16 cellular contexts compared by ENCODE assay signal in genomic region chr3:56389213-56389830, GRCh38.
A peak's percentile ranks its signal among the peaks of the same experiment; 100 is the strongest.
DNase-seq lines count a peak whose midpoint lies in the region; ATAC-seq, FAIRE-seq and TF ChIP-seq lines count a peak whose summit lies in the region.
"Had no signal": no experiment of that assay in that cellular context is flagged by ENCODE, and none has a peak within 500 bp of the region (broad histone marks: within the 10 kb centered on the region; RNA-seq: fewer than 3 reads in every experiment).

No MANE protein-coding gene starts in this region.

- H3K27me3 ChIP-seq in astrocyte (ENCODE audit: insufficient read depth, low read length) (no peaks in the 10 kb centered on the region), esophagus muscularis mucosa (no peaks in the 10 kb centered on the region)

- H3K36me3 ChIP-seq in astrocyte (ENCODE audit: insufficient read depth, low read length) (no peaks in the 10 kb centered on the region), esophagus muscularis mucosa (no peaks in the 10 kb centered on the region)

- FAIRE-seq in astrocyte (lab: Jason Lieb, UNC), result no peak
- FAIRE-seq: GM12878 had no signal

- H3K4me3 Mint-ChIP-seq in activated T-cell treated with anti-CD3 and anti-CD28 coated beads, Interleukin-2, amount 50 U/mL, for 24 hours, result no peak overlapping the region
- no peak overlapping the region for H3K4me3 Mint-ChIP-seq in astrocyte (ENCODE audit: unreplicated experiment)

- H3K9me3 Mint-ChIP-seq in activated T-cell treated with anti-CD3 and anti-CD28 coated beads, Interleukin-2, amount 50 U/mL, for 24 hours, result no peaks in the 10 kb centered on the region
- H3K9me3 Mint-ChIP-seq in astrocyte (ENCODE audit: unreplicated experiment), result peaks cover 3% of the 10 kb centered on the region

- H3K27ac Mint-ChIP-seq in activated T-cell treated with anti-CD3 and anti-CD28 coated beads, Interleukin-2, amount 50 U/mL, for 24 hours, result peak overlapping the region; percentile 86
- peak overlapping the region; percentile 91 for H3K27ac Mint-ChIP-seq in astrocyte (ENCODE audit: unreplicated experiment)
- H3K27ac Mint-ChIP-seq: CD4-positive, CD25-positive, alpha-beta regulatory T cell had no signal

- peak; percentile 73 for ATAC-seq in stimulated activated naive CD8-positive, alpha-beta T cell treated with anti-CD3 and anti-CD28 coated beads, Interleukin-15, Interleukin-2, amounts not matched to agents 100 U/mL and 50 U/mL, for 24 hours
- ATAC-seq: GM12878, HCT116 had no signal

- no peak overlapping the region for H2AFZ ChIP-seq in astrocyte (ENCODE audit: low read depth, low read length)

- no peak overlapping the region for H3K27ac ChIP-seq in astrocyte (ENCODE audit: low read depth, low read length)
- H3K27ac ChIP-seq in esophagus muscularis mucosa (replicated peaks in 1 of 4), result no peak overlapping the region

- no peak for TF ChIP-seq POLR2A in esophagus muscularis mucosa (IDR thresholded peaks at IDR 0.05; ENCODE audit: low read depth)

- H3K4me1 ChIP-seq in astrocyte (ENCODE audit: insufficient read depth, low read length) (no peaks in the 10 kb centered on the region), esophagus muscularis mucosa (no peaks in the 10 kb centered on the region)

- no peak for TF ChIP-seq EP300 in esophagus muscularis mucosa (IDR thresholded peaks at IDR 0.05)

- intact Hi-C loops in esophagus muscularis mucosa (cut with DNase I), result no loop called here

- H3K9ac ChIP-seq in astrocyte (ENCODE audit: low read length), result no peak overlapping the region

- H4K20me1 ChIP-seq in astrocyte (ENCODE audit: insufficient read depth, low read length), result no peaks in the 10 kb centered on the region

- H3K4me2 ChIP-seq in astrocyte (ENCODE audit: low read length), result no peak overlapping the region

- H3K9me3 ChIP-seq in astrocyte (ENCODE audit: insufficient read depth, low read depth, low read length) (no peaks in the 10 kb centered on the region), esophagus muscularis mucosa (no peaks in the 10 kb centered on the region)

- H3K4me1 Mint-ChIP-seq in activated T-cell treated with anti-CD3 and anti-CD28 coated beads, Interleukin-2, amount 50 U/mL, for 24 hours (ENCODE audit: low read depth), result peaks cover 32% of the 10 kb centered on the region
- peaks cover 9% of the 10 kb centered on the region for H3K4me1 Mint-ChIP-seq in astrocyte (ENCODE audit: low read depth, unreplicated experiment)
- H3K4me1 Mint-ChIP-seq: CD4-positive, CD25-positive, alpha-beta regulatory T cell had no signal

- TF ChIP-seq CTCF in astrocyte (IDR thresholded peaks at IDR 0.05; ENCODE audit: insufficient read depth, low read depth, low read length) (no peak), esophagus muscularis mucosa (IDR thresholded peaks at IDR 0.05) (no peak)

- H3K79me2 ChIP-seq in astrocyte (ENCODE audit: insufficient read depth, low read length), result no peaks in the 10 kb centered on the region

- no peaks in the 10 kb centered on the region for H3K36me3 Mint-ChIP-seq in activated T-cell treated with anti-CD3 and anti-CD28 coated beads, Interleukin-2, amount 50 U/mL, for 24 hours (ENCODE audit: low read depth)
- H3K36me3 Mint-ChIP-seq in astrocyte (ENCODE audit: low read depth, unreplicated experiment), result no peaks in the 10 kb centered on the region
- H3K36me3 Mint-ChIP-seq: CD4-positive, CD25-positive, alpha-beta regulatory T cell had no signal

- H3K27me3 Mint-ChIP-seq in activated T-cell treated with anti-CD3 and anti-CD28 coated beads, Interleukin-2, amount 50 U/mL, for 24 hours, result peaks cover 33% of the 10 kb centered on the region
- no peaks in the 10 kb centered on the region for H3K27me3 Mint-ChIP-seq in astrocyte (ENCODE audit: low read depth, unreplicated experiment)

- no peak overlapping the region for H3K4me3 ChIP-seq in astrocyte (ENCODE audit: insufficient read depth, low read depth, low read length)
- no peak overlapping the region for H3K4me3 ChIP-seq in esophagus muscularis mucosa
- H3K4me3 ChIP-seq: GM12878 had no signal

- DNase-seq in activated T-cell treated with anti-CD3 and anti-CD28 coated beads, Interleukin-2, amount 50 U/mL, for 24 hours, result no peak
- DNase-seq in activated T-cell treated with anti-CD3 and anti-CD28 coated beads for 4 hours (no peak), astrocyte (ENCODE audit: low read depth) (no peak), esophagus muscularis mucosa (ENCODE audit: extremely low spot score) (no peak)
- peak; percentile 22 to 27 for DNase-seq in activated T-cell treated with anti-CD3 and anti-CD28 coated beads, Interleukin-2, amount 50 U/mL, for 48 hours
- DNase-seq in stimulated activated naive CD8-positive, alpha-beta T cell treated with anti-CD3 and anti-CD28 coated beads, Interleukin-15, Interleukin-2, amounts not matched to agents 100 U/mL and 50 U/mL, for 24 hours, result peak; percentile 7
- no peak for DNase-seq in activated effector memory CD4-positive, alpha-beta T cell treated with Interleukin-2 at 50 U/mL for 16 hours
- DNase-seq: ACHN; CD4-positive, CD25-positive, alpha-beta regulatory T cell; Karpas-422; MM.1S; NCI-H1105; NCI-H1694 treated with DMSO at 0.1 percent for 48 hours; NCI-H345 had no signal

- WGBS in esophagus muscularis mucosa, result 75% methylated on average over 3 of the region's 3 CpGs

Comparison
In these comparisons a context has a peak if more than half of its experiments do, and no peak if none do; other contexts are left out.
1. DNase-seq: peak in activated T-cell treated with anti-CD3 and anti-CD28 coated beads, Interleukin-2, amount 50 U/mL, for 48 hours (2 of 2) and stimulated activated naive CD8-positive, alpha-beta T cell treated with anti-CD3 and anti-CD28 coated beads, Interleukin-15, Interleukin-2, amounts not matched to agents 100 U/mL and 50 U/mL, for 24 hours (single experiment); none in activated T-cell treated with anti-CD3 and anti-CD28 coated beads, Interleukin-2, amount 50 U/mL, for 24 hours (single experiment), activated T-cell treated with anti-CD3 and anti-CD28 coated beads for 4 hours (single experiment), astrocyte (single experiment), activated effector memory CD4-positive, alpha-beta T cell treated with Interleukin-2 at 50 U/mL for 16 hours (single experiment) and esophagus muscularis mucosa (single experiment).